In genomic region chr1:29991025-29991424, GRCh38 we compare ENCODE assay signal across 15 cellular contexts.
DNase-seq lines count a peak whose midpoint lies in the region; ATAC-seq and TF ChIP-seq lines count a peak whose summit lies in the region.
"Had no signal": no experiment of that assay in that cellular context is flagged by ENCODE, and none has a peak within 500 bp of the region (broad histone marks: within the 10 kb centered on the region; RNA-seq: fewer than 3 reads in every experiment).

No MANE protein-coding gene starts in this region.

- H3K36me3 Mint-ChIP-seq in H9 (ENCODE audit: insufficient read depth in 1 of 3, low read depth in 3 of 3) (peaks cover 0 to 17% (median 6%) of the 10 kb centered on the region in 3 experiments; a peak in 5 of 7 replicates), WTC11 (peaks cover 13% of the 10 kb centered on the region), osteocyte (ENCODE audit: unreplicated experiment) (no peaks in the 10 kb centered on the region)
- H3K36me3 Mint-ChIP-seq: IgD-negative memory B cell had no signal

- H3K4me3 Mint-ChIP-seq in H9: peak overlapping the region in 1 of 2 experiments; percentile 24; a peak in 1 of 5 replicates
- peak overlapping the region; percentile 50 for H3K4me3 Mint-ChIP-seq in WTC11
- H3K4me3 Mint-ChIP-seq in osteocyte (ENCODE audit: unreplicated experiment): no peak overlapping the region
- H3K4me3 Mint-ChIP-seq: activated T-cell treated with anti-CD3 and anti-CD28 coated beads, Interleukin-2, amount 50 U/mL, for 24 hours had no signal

- no CpG with 5 or more reads among the region's 15 CpGs for WGBS in H9 (ENCODE audit: extremely low coverage, insufficient read length, low lambda C conversion rate)

- H3K14ac ChIP-seq in H9 (ENCODE audit: insufficient read depth, low read length): no peak overlapping the region

- H3K4me1 ChIP-seq in H9 (ENCODE audit: insufficient read depth, low read length): no peaks in the 10 kb centered on the region; the same call in 1 of the 2 replicates
- no peaks in the 10 kb centered on the region for H3K4me1 ChIP-seq in osteoblast (ENCODE audit: insufficient read depth, low read length)
- H3K4me1 ChIP-seq: Caco-2 had no signal

- H3K79me2 ChIP-seq in H9 (ENCODE audit: insufficient read depth, low read length): no peaks in the 10 kb centered on the region
- no peaks in the 10 kb centered on the region for H3K79me2 ChIP-seq in osteoblast (ENCODE audit: insufficient read depth, low read length)

- no peak overlapping the region for H2AFZ ChIP-seq in H9 (ENCODE audit: low read length)
- no peak overlapping the region for H2AFZ ChIP-seq in osteoblast (ENCODE audit: low read length)

- H3K79me1 ChIP-seq in H9 (ENCODE audit: insufficient read depth, low read depth, low read length, poor library complexity, severe bottlenecking): no peaks in the 10 kb centered on the region

- H3K27ac ChIP-seq in H9 (ENCODE audit: insufficient read length, low read depth, low read length): no peak overlapping the region
- no peak overlapping the region for H3K27ac ChIP-seq in osteoblast (ENCODE audit: low read depth, low read length)

- H3K18ac ChIP-seq in H9 (ENCODE audit: insufficient read length, low read depth, low read length): no peak overlapping the region

- H3T11ph ChIP-seq in H9 (ENCODE audit: low read length): no peak overlapping the region

- H4K20me1 ChIP-seq in H9 (ENCODE audit: control insufficient read depth, insufficient read depth, insufficient read length) (no peaks in the 10 kb centered on the region), osteoblast (ENCODE audit: insufficient read depth, low read length) (no peaks in the 10 kb centered on the region)

- ATAC-seq in WTC11 (peak; percentile 96), GM19328 (IDR thresholded peaks at IDR 0.05; ENCODE audit: unreplicated experiment) (no peak), GM21786 (IDR thresholded peaks at IDR 0.05; ENCODE audit: unreplicated experiment) (no peak)

- TF ChIP-seq CTCF in H9 (conservative IDR thresholded peaks at IDR 0.05) (no peak), WTC11 (IDR thresholded peaks at IDR 0.05) (no peak), osteocyte (IDR thresholded peaks at IDR 0.05) (no peak), osteoblast (IDR thresholded peaks at IDR 0.05; ENCODE audit: extremely low read depth, low read depth, low read length) (no peak)

- no peaks in the 10 kb centered on the region for H3K36me3 ChIP-seq in osteoblast (ENCODE audit: insufficient read depth, low read length)

- H3K23ac ChIP-seq in H9 (ENCODE audit: insufficient read length, low read depth, low read length): no peak overlapping the region

- H3K4me1 Mint-ChIP-seq in H9: peaks cover 17 to 21% of the 10 kb centered on the region in 2 experiments
- peaks cover 24% of the 10 kb centered on the region for H3K4me1 Mint-ChIP-seq in WTC11
- H3K4me1 Mint-ChIP-seq in osteocyte (ENCODE audit: unreplicated experiment): no peaks in the 10 kb centered on the region
- H3K4me1 Mint-ChIP-seq: IgD-negative memory B cell had no signal

- POLR2A ChIA-PET in WTC11 (lab: Charles Lee): no interaction called here

- H3K56ac ChIP-seq in H9 (ENCODE audit: insufficient read length, low read depth, low read length): no peak overlapping the region

- H3K27ac Mint-ChIP-seq in H9: no peak overlapping the region
- no peak overlapping the region for H3K27ac Mint-ChIP-seq in WTC11
- no peak overlapping the region for H3K27ac Mint-ChIP-seq in osteocyte (ENCODE audit: unreplicated experiment)
- H3K27ac Mint-ChIP-seq: activated T-cell treated with anti-CD3 and anti-CD28 coated beads, Interleukin-2, amount 50 U/mL, for 24 hours; IgD-negative memory B cell had no signal

- H3K9me3 ChIP-seq in H9 (ENCODE audit: control insufficient read depth, low read depth, low read length) (no peaks in the 10 kb centered on the region), osteoblast (ENCODE audit: low read depth, low read length) (peaks cover 2% of the 10 kb centered on the region)
- H3K9me3 ChIP-seq: Caco-2 had no signal

- no peak overlapping the region for H4K8ac ChIP-seq in H9 (replicated peaks; ENCODE audit: insufficient read length, low read depth, low read length)

- H3K27me3 ChIP-seq in H9 (ENCODE audit: insufficient read depth, low read length): no peaks in the 10 kb centered on the region
- no peaks in the 10 kb centered on the region for H3K27me3 ChIP-seq in osteoblast (ENCODE audit: insufficient read depth, low read length)

- H3K4me3 ChIP-seq in osteoblast (ENCODE audit: insufficient read depth, low read length): no peak overlapping the region

- DNase-seq in H9 (peak; percentile 87), WTC11 (ENCODE audit: low spot score) (peak; percentile 78), iPS-NIHi11 (ENCODE audit: low spot score) (peak; percentile 83), osteocyte (ENCODE audit: extremely low spot score, unreplicated experiment) (peak; percentile 66), osteoblast (ENCODE audit: insufficient read length, low spot score, missing footprints) (no peak)
- DNase-seq: activated CD4-positive, alpha-beta T cell treated with anti-CD3 and anti-CD28 coated beads, Interleukin-2, amount 50 U/mL, for 1 hour; activated naive CD4-positive, alpha-beta T cell treated with anti-CD3 and anti-CD28 coated beads, Interleukin-2, amount 50 U/mL, for 16 hours; activated T-cell treated with anti-CD3 and anti-CD28 coated beads, Interleukin-2, amount 50 U/mL, for 24 hours; Caco-2; foreskin fibroblast; NCI-H2029 treated with DMSO at 0.1 percent for 48 hours; occipital lobe had no signal

- H4K91ac ChIP-seq in H9 (ENCODE audit: insufficient read length, low read depth, low read length): no peak overlapping the region

- H4K5ac ChIP-seq in H9 (ENCODE audit: insufficient read length, low read depth, low read length): no peak overlapping the region

- H2AK5ac ChIP-seq in H9 (ENCODE audit: insufficient read length, low read length): no peak overlapping the region

- H3K9me3 Mint-ChIP-seq in H9 (peaks cover 16 to 17% of the 10 kb centered on the region in 2 experiments), WTC11 (peaks cover 29% of the 10 kb centered on the region), osteocyte (ENCODE audit: unreplicated experiment) (peaks cover 13% of the 10 kb centered on the region)

- H3K9ac ChIP-seq in H9 (ENCODE audit: extremely low read depth, insufficient read length, low read length): no peak overlapping the region

- no peak overlapping the region for H2BK20ac ChIP-seq in H9 (ENCODE audit: low read depth, low read length, poor library complexity, severe bottlenecking)

- no peaks in the 10 kb centered on the region for H3K23me2 ChIP-seq in H9 (ENCODE audit: insufficient read length, low read depth, low read length, poor library complexity, severe bottlenecking)

- no peak overlapping the region for H2BK5ac ChIP-seq in H9 (ENCODE audit: insufficient read length, low read length)

- no peak overlapping the region for H3K4ac ChIP-seq in H9 (ENCODE audit: low read depth, low read length)

- no peak overlapping the region for H3K4me2 ChIP-seq in H9 (ENCODE audit: insufficient read depth, insufficient read length, low read length)
- H3K4me2 ChIP-seq in osteoblast (ENCODE audit: insufficient read depth, low read length): no peak overlapping the region

- H3K27me3 Mint-ChIP-seq in H9 (ENCODE audit: low read depth) (peaks cover 6% of the 10 kb centered on the region), WTC11 (ENCODE audit: low read depth) (peaks cover 6% of the 10 kb centered on the region), osteocyte (ENCODE audit: unreplicated experiment) (no peaks in the 10 kb centered on the region)

- H2BK120ac ChIP-seq in H9 (ENCODE audit: low read depth, low read length, poor library complexity, severe bottlenecking): no peak overlapping the region

- CTCF ChIA-PET in WTC11 (lab: Charles Lee): interaction anchor here (0.9 to 1.5 kb wide), 4 partner anchors 10 to 120 kb away, joined by 3 to 4 read pairs (median 3); no protein-coding TSS in a partner anchor

- H2BK15ac ChIP-seq in H9 (ENCODE audit: low read depth, low read length): no peak overlapping the region

- H2BK12ac ChIP-seq in H9 (ENCODE audit: insufficient read length, low read depth, low read length): no peak overlapping the region

TF ChIP-seq in WTC11, 78 proteins besides CTCF, POLR2A, EP300 and RAD21:
- TF ChIP-seq CBFB (CRISPR knock-in tag; IDR thresholded peaks at IDR 0.05; ENCODE audit: low read depth): no peak
- TF ChIP-seq E2F5 (CRISPR knock-in tag; IDR thresholded peaks at IDR 0.05): no peak
- TF ChIP-seq ETV6 (CRISPR knock-in tag; IDR thresholded peaks at IDR 0.05): no peak
- TF ChIP-seq NFE2L1 (CRISPR knock-in tag; IDR thresholded peaks at IDR 0.05): no peak
- TF ChIP-seq CDX4 (CRISPR knock-in tag; IDR thresholded peaks at IDR 0.05; ENCODE audit: borderline replicate concordance): no peak
- TF ChIP-seq PRRX2 (CRISPR knock-in tag; IDR thresholded peaks at IDR 0.05): no peak
TF ChIP-seq in WTC11: peak in this region for 0.
